ENCODE assay signal across 1 cellular context in genomic region chr10:129219364-129219763, GRCh38.
TF ChIP-seq lines count a peak whose summit lies in the region.

No MANE protein-coding gene starts in this region.

TF ChIP-seq in HepG2, 621 proteins besides CTCF, POLR2A, EP300 and RAD21 (continued from another document):
- TF ChIP-seq ATF7 (IDR thresholded peaks at IDR 0.05) (peak; percentile 88), ATF7 (CRISPR knock-in tag; IDR thresholded peaks at IDR 0.05) (no peak), WIZ (CRISPR knock-in tag; IDR thresholded peaks at IDR 0.05) (no peak), ZNF883 (CRISPR knock-in tag; IDR thresholded peaks at IDR 0.05; ENCODE audit: not compliant biosample characterization) (no peak), ZNF124 (CRISPR knock-in tag; IDR thresholded peaks at IDR 0.05) (no peak)
